11 cellular contexts compared by ENCODE assay signal in genomic region chr2:241224068-241224850, GRCh38. TPM values are rescaled to one million over a fixed set of nuclear protein-coding genes. Genes with fewer than 3 reads are reported as not detected.
A peak's percentile ranks its signal among the peaks of the same experiment; 100 is the strongest.
DNase-seq lines count a peak whose midpoint lies in the region; ATAC-seq, FAIRE-seq and TF ChIP-seq lines count a peak whose summit lies in the region.
"Had no signal": no experiment of that assay in that cellular context is flagged by ENCODE, and none has a peak within 500 bp of the region (broad histone marks: within the 10 kb centered on the region; RNA-seq: fewer than 3 reads in every experiment).

No MANE protein-coding gene starts in this region.

- TF ChIP-seq POLR2A in H1 (IDR thresholded peaks at IDR 0.05; ENCODE audit: control extremely low read depth in 1 of 2, low read depth in 2 of 2, low read length in 2 of 2): no peak

- no peak for TF ChIP-seq EP300 in H1 (IDR thresholded peaks at IDR 0.05; ENCODE audit: borderline replicate concordance in 1 of 2, low read depth in 2 of 2, low read length in 2 of 2)

- no peak overlapping the region for H2BK12ac ChIP-seq in H1 (ENCODE audit: low read depth, low read length)

- FAIRE-seq in H1 (lab: Jason Lieb, UNC): no peak
- FAIRE-seq: G401.6 had no signal

- no peaks in the 10 kb centered on the region for H3K27me3 ChIP-seq in PC-3 (ENCODE audit: low read length)
- H3K27me3 ChIP-seq in H1 (replicated peaks in 1 of 4; ENCODE audit: control insufficient read depth in 3 of 4, extremely low read depth in 1 of 4, insufficient read depth in 3 of 4, low read length in 3 of 4): no peaks in the 10 kb centered on the region
- no peaks in the 10 kb centered on the region for H3K27me3 ChIP-seq in HAP-1 (ENCODE audit: low read depth)

- no peak overlapping the region for H3K18ac ChIP-seq in H1 (ENCODE audit: extremely low read depth, low read length)

- BruUV-seq in PC-3 (replicated peaks; lab: Mats Ljungman, UMichigan): no TSS peak

- no peaks in the 10 kb centered on the region for H3K23me2 ChIP-seq in H1 (ENCODE audit: low read depth, low read length)

- no peak overlapping the region for H2AK5ac ChIP-seq in H1 (ENCODE audit: low read depth, low read length)

- H3K9ac ChIP-seq in PC-3 (ENCODE audit: low read length) (no peak overlapping the region), H1 (replicated peaks in 1 of 4; ENCODE audit: extremely low read depth in 1 of 4, low read depth in 3 of 4, low read length in 3 of 4) (no peak overlapping the region)

- H2BK15ac ChIP-seq in H1 (ENCODE audit: low read length): no peak overlapping the region

- no peak overlapping the region for H3K56ac ChIP-seq in H1 (replicated peaks; ENCODE audit: insufficient read length, low read depth, low read length)

- TF ChIP-seq CTCF in PC-3 (conservative IDR thresholded peaks at IDR 0.05; ENCODE audit: low read depth, low read length) (no peak), H1 (IDR thresholded peaks at IDR 0.05; ENCODE audit: control extremely low read depth in 1 of 3, insufficient read depth in 1 of 3, low read depth in 1 of 3, low read length in 3 of 3) (peak in 1 of 3 experiments; percentile 10; a peak in 1 of 4 replicates)

- H2BK5ac ChIP-seq in H1 (ENCODE audit: low read depth, low read length): no peak overlapping the region; the same call in 1 of the 2 replicates

- H3K27ac ChIP-seq in PC-3 (ENCODE audit: low read length) (0 out of 2 replicates have a peak overlapping the region, but pooled peaks have one; percentile 12), H1 (ENCODE audit: low read depth, low read length) (no peak overlapping the region), mesodermal cell (ENCODE audit: low read depth, low read length, severe bottlenecking) (peak overlapping the region; percentile 41)

- POLR2A ChIA-PET in PC-3 (lab: Charles Lee; ENCODE audit: unreplicated experiment) (no interaction called here), H1 (lab: Charles Lee; ENCODE audit: partially characterized antibody) (interaction anchor here (0.6 to 1.5 kb wide), 6 partner anchors 7 to 89 kb away, joined by 3 to 4 read pairs (median 3); no protein-coding TSS in a partner anchor)

- no peak overlapping the region for H2AFZ ChIP-seq in PC-3 (ENCODE audit: low read length)
- no peak overlapping the region for H2AFZ ChIP-seq in H1 (ENCODE audit: low read length)

- H3K4me1 ChIP-seq in PC-3 (ENCODE audit: insufficient read depth, low read length): peaks cover 14% of the 10 kb centered on the region
- H3K4me1 ChIP-seq in H1 (replicated peaks in 1 of 4; ENCODE audit: control insufficient read depth in 3 of 4, insufficient read depth in 4 of 4, low read length in 3 of 4): no peaks in the 10 kb centered on the region; a peak in 1 of 7 replicates
- H3K4me1 ChIP-seq in mesodermal cell (ENCODE audit: control insufficient read depth, insufficient read depth, low read length, poor library complexity, severe bottlenecking): peaks cover 19% of the 10 kb centered on the region
- peaks cover under 1% of the 10 kb centered on the region for H3K4me1 ChIP-seq in HAP-1

- 88% methylated on average over 19 of the region's 24 CpGs; no CpG with 5 or more reads in 1 of the 2 experiments for WGBS in H1 (ENCODE audit: extremely low coverage in 1 of 2, insufficient coverage in 1 of 2, insufficient read length in 1 of 2, insufficient replicate concordance in 2 of 2, low coverage in 1 of 2, low lambda C conversion rate in 2 of 2, missing lambda C conversion rate in 1 of 2), 2 experiments
- WGBS in mesodermal cell (ENCODE audit: insufficient coverage in 2 of 2), 2 experiments: 77 to 79% methylated on average over 17 to 24 of the region's 24 CpGs

- no peaks in the 10 kb centered on the region for H3K9me3 ChIP-seq in PC-3 (ENCODE audit: low read length)
- no peaks in the 10 kb centered on the region for H3K9me3 ChIP-seq in H1 (ENCODE audit: insufficient read depth in 2 of 2, low read depth in 1 of 2, low read length in 1 of 2)
- H3K9me3 ChIP-seq in mesodermal cell (ENCODE audit: control insufficient read depth, low read length): peaks cover 8% of the 10 kb centered on the region
- no peaks in the 10 kb centered on the region for H3K9me3 ChIP-seq in HAP-1

- H3F3A ChIP-seq in PC-3 (ENCODE audit: low read length, unreplicated experiment): no peaks in the 10 kb centered on the region

- CTCF ChIA-PET in PC-3 (lab: Charles Lee) (no interaction called here), H1 (lab: Charles Lee; ENCODE audit: partially characterized antibody) (interaction anchor here (0.6 to 0.8 kb wide), 2 partner anchors 8 to 37 kb away, joined by 3 to 4 read pairs; no protein-coding TSS in a partner anchor)

- no peak overlapping the region for H2BK20ac ChIP-seq in H1 (ENCODE audit: low read length)

- H2BK120ac ChIP-seq in H1 (replicated peaks; ENCODE audit: low read depth, low read length): no peak overlapping the region

- H3K23ac ChIP-seq in H1 (ENCODE audit: insufficient read length): no peak overlapping the region

- H4K20me1 ChIP-seq in PC-3 (ENCODE audit: low read length) (no peaks in the 10 kb centered on the region), H1 (replicated peaks in 1 of 2; ENCODE audit: control insufficient read depth in 1 of 2, insufficient read depth in 2 of 2, low read length in 2 of 2) (peaks cover 15 to 22% of the 10 kb centered on the region in 2 experiments)

- peaks cover 8% of the 10 kb centered on the region for H3K79me2 ChIP-seq in PC-3 (ENCODE audit: low read length)
- H3K79me2 ChIP-seq in H1 (ENCODE audit: control insufficient read depth in 1 of 2, insufficient read depth in 2 of 2, low read length in 2 of 2): no peaks in the 10 kb centered on the region; a peak in 2 of 4 replicates

- no peak overlapping the region for H4K91ac ChIP-seq in H1 (replicated peaks; ENCODE audit: insufficient read length, low read length)

- peaks cover 15% of the 10 kb centered on the region; the same call in 1 of the 2 replicates for H3K36me3 ChIP-seq in PC-3 (ENCODE audit: low read depth, low read length)
- H3K36me3 ChIP-seq in H1 (ENCODE audit: control insufficient read depth in 2 of 4, insufficient read depth in 4 of 4, low read length in 3 of 4): peaks cover 5 to 12% (median 10%) of the 10 kb centered on the region in 4 experiments; a peak in 7 of 8 replicates
- H3K36me3 ChIP-seq in mesodermal cell (ENCODE audit: control insufficient read depth, insufficient read depth, low read length): peaks cover 44% of the 10 kb centered on the region
- peaks cover 34% of the 10 kb centered on the region for H3K36me3 ChIP-seq in HAP-1 (replicated peaks)

- in situ Hi-C loops in HAP-1 (cut with MboI; ENCODE audit: low sequenced_read_pairs): no loop called here

- H4K5ac ChIP-seq in H1 (ENCODE audit: insufficient read length, low read depth, low read length): no peak overlapping the region

- H3K4me3 ChIP-seq in PC-3 (ENCODE audit: low read length) (no peak overlapping the region), H1 (ENCODE audit: extremely low read depth in 1 of 4, insufficient read depth in 2 of 4, low read depth in 3 of 4, low read length in 4 of 4) (no peak overlapping the region), mesodermal cell (ENCODE audit: extremely low read depth, insufficient read depth, low read length, poor library complexity, severe bottlenecking) (no peak overlapping the region), HAP-1 (no peak overlapping the region)

- no peaks in the 10 kb centered on the region for H3K9me2 ChIP-seq in PC-3 (replicated peaks; ENCODE audit: low read length)

- H3K79me1 ChIP-seq in H1 (ENCODE audit: low read depth, low read length): no peaks in the 10 kb centered on the region; the same call in 1 of the 2 replicates

- H3K4ac ChIP-seq in H1 (replicated peaks; ENCODE audit: insufficient read length, low read depth, low read length): no peak overlapping the region

- peak; percentile 60 for ATAC-seq in PC-3

- TF ChIP-seq RAD21 in H1 (IDR thresholded peaks at IDR 0.05 in 1 of 2, conservative IDR thresholded peaks at IDR 0.05 in 1 of 2; ENCODE audit: low read depth in 2 of 2, low read length in 2 of 2): peak; percentile 7 to 32; a peak in 3 of 4 replicates

- DNase-seq in AG20443 (ENCODE audit: low spot score) (peak; percentile 80), PC-3 (peak; percentile 33), H1 (ENCODE audit: low read depth in 1 of 2, low spot score in 2 of 2) (no peak), HT-29 (ENCODE audit: low spot score) (no peak), NCI-H1694 treated with DMSO at 0.1 percent for 48 hours (lab: John Stamatoyannopoulos, UW) (no peak), CD1c-positive myeloid dendritic cell (ENCODE audit: extremely low spot score) (no peak), HAP-1 (ENCODE audit: low spot score in 2 of 2) (no peak)
- DNase-seq: activated effector memory CD4-positive, alpha-beta T cell treated with anti-CD3 and anti-CD28 coated beads, Interleukin-2, amount 50 U/mL, for 16 hours; NCI-H526 treated with DMSO at 0.1 percent for 48 hours had no signal

- H3K4me2 ChIP-seq in PC-3 (ENCODE audit: low read length) (peak overlapping the region; percentile 69), H1 (ENCODE audit: insufficient read depth in 1 of 2, low read depth in 2 of 2, low read length in 2 of 2) (no peak overlapping the region)

- intact Hi-C loops in PC-3 (cut with micrococcal nuclease): loop anchor here (5.0 to 10.0 kb wide), 2 partner anchors 309 to 372 kb away; no protein-coding TSS in a partner anchor

- H4K8ac ChIP-seq in H1 (ENCODE audit: extremely low read depth, insufficient read depth, low read length): 0 out of 2 replicates have a peak overlapping the region, but pooled peaks have one; percentile 58

- no peak overlapping the region for H3K14ac ChIP-seq in H1 (ENCODE audit: insufficient read length)

TF ChIP-seq in H1, 55 proteins besides CTCF, POLR2A, EP300 and RAD21 (continues in another document):
- no peak for TF ChIP-seq RXRA (IDR thresholded peaks at IDR 0.05; ENCODE audit: insufficient read depth, low read depth, low read length)

RNA-seq across cellular contexts. Expression of gene ANO7, which starts 35.8 kb away (rescaled TPM):
- total RNA-seq in PC-3 (2014; rRNA removed): 2.6 and 2.9 TPM in 2 replicates
- 6.5 and 6.9 TPM in 2 replicates for total RNA-seq in H1 (2021; fragmentation: NEBNext Ultra II Directional; extraction: Animal tissue kit (Norgen Biotek cat#: 25700))
- 3.2 and 4.1 TPM in 2 replicates for polyA plus RNA-seq in H1 (2011; rRNA removed)
- 1.9 TPM for polyA plus RNA-seq in H1 (2011; cell fraction: cytosol; rRNA removed)
- polyA plus RNA-seq in H1 (2011; cell fraction: nucleus; rRNA removed): 10.6 TPM
- polyA plus RNA-seq in H1 (2012, experiment 1 of 2): 3.6 to 5.8 TPM (median 4.8 TPM) in 4 replicates
- polyA plus RNA-seq in H1 (2012, experiment 2 of 2): 2.6 TPM
- 4.2 TPM for polyA plus RNA-seq in H1 (2013, experiment 1 of 2)
- 4.2 TPM for polyA plus RNA-seq in H1 (2013, experiment 2 of 2)
- 4.3 and 4.8 TPM in 2 replicates for polyA minus RNA-seq in H1 (2011; rRNA and poly(A)+ RNA removed)
- polyA minus RNA-seq in H1 (2011; cell fraction: cytosol; rRNA and poly(A)+ RNA removed): 3.8 TPM
- 11.1 TPM for polyA minus RNA-seq in H1 (2011; cell fraction: nucleus; rRNA and poly(A)+ RNA removed)
- polyA plus RNA-seq in mesodermal cell (2013, experiment 1 of 2): 1.5 TPM
- polyA plus RNA-seq in mesodermal cell (2013, experiment 2 of 2): 1.5 TPM
- total RNA-seq in HT-29 (2014; rRNA removed; shearing (Covaris generic)): 3.0 and 4.1 TPM in 2 replicates

Comparison
In these comparisons a context has a peak if more than half of its experiments do, and no peak if none do; other contexts are left out.
1. DNase-seq: peak in AG20443 (single experiment) and PC-3 (single experiment); none in H1 (0 of 2), HT-29 (single experiment), NCI-H1694 treated with DMSO at 0.1 percent for 48 hours (single experiment), CD1c-positive myeloid dendritic cell (single experiment) and HAP-1 (0 of 2).